10 cellular contexts compared by ENCODE assay signal in the genomic region with DNA sequence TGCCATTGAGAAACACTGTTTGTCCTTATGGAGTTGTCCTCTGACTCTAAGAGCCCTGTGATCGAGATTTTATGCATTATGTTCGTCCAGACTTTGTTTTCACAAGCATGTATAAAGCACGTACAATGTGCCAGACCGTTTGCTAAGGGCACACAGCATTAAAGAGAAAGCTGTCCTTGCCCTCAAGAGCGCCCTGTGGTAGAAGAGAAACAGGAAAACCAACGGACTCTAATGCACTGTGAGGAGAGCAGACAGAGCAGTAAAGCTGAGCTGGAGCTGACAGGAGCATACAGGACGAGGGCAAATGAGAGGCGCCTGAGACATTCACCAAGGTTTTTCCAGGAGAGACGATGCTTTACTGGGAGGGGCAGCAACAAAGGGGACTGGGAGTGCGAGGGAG.
DNase-seq lines count a peak whose midpoint lies in the region; ATAC-seq and TF ChIP-seq lines count a peak whose summit lies in the region.
"Had no signal": no experiment of that assay in that cellular context is flagged by ENCODE, and none has a peak within 500 bp of the region (broad histone marks: within the 10 kb centered on the region; RNA-seq: fewer than 3 reads in every experiment).

No MANE protein-coding gene starts in this region.

- H3K36me3 ChIP-seq in sigmoid colon = no peaks in the 10 kb centered on the region

- 11 to 32% methylated on average over 10 of the region's 10 CpGs for WGBS in sigmoid colon, 2 donors

- peak overlapping the region in 3 of 4 donors; percentile 26 to 67 (median 53) for H3K27ac ChIP-seq in sigmoid colon

- H3K4me3 Mint-ChIP-seq in chondrocyte (ENCODE audit: unreplicated experiment) (no peak overlapping the region), T-helper 17 cell (no peak overlapping the region)
- H3K4me3 Mint-ChIP-seq: activated naive CD4-positive, alpha-beta T cell treated with anti-CD3 and anti-CD28 coated beads, Interleukin-2, amount 10 ng/mL, durations not matched to agents 7 days and 5 days had no signal

- peak overlapping the region in 2 of 4 donors; percentile 10 to 11 for H3K4me3 ChIP-seq in sigmoid colon

- intact Hi-C loops in sigmoid colon (cut with DNase I) = no loop called here

- H3K27me3 ChIP-seq in sigmoid colon = no peaks in the 10 kb centered on the region

- ATAC-seq in GM18858 (IDR thresholded peaks at IDR 0.05; ENCODE audit: unreplicated experiment) (peak; percentile 39), GM21619 (IDR thresholded peaks at IDR 0.05; ENCODE audit: unreplicated experiment) (peak; percentile 52), T-helper 17 cell (no peak)

- H3K27me3 Mint-ChIP-seq in chondrocyte (ENCODE audit: low read depth) (no peaks in the 10 kb centered on the region), T-helper 17 cell (peaks cover 49% of the 10 kb centered on the region)

- H3K27ac Mint-ChIP-seq in chondrocyte (ENCODE audit: unreplicated experiment) (peak overlapping the region; percentile 14), T-helper 17 cell (no peak overlapping the region)
- H3K27ac Mint-ChIP-seq: activated naive CD4-positive, alpha-beta T cell treated with anti-CD3 and anti-CD28 coated beads, Interleukin-2, amount 10 ng/mL, durations not matched to agents 7 days and 5 days had no signal

- DNase-seq in chondrocyte (ENCODE audit: low spot score) = no peak
- DNase-seq in sigmoid colon = no peak
- DNase-seq in T-helper 17 cell = no peak
- no peak for DNase-seq in GOT3 (lab: John Stamatoyannopoulos, UW)
- DNase-seq in GM10266 (ENCODE audit: extremely low spot score) = no peak
- DNase-seq: activated naive CD4-positive, alpha-beta T cell treated with anti-CD3 and anti-CD28 coated beads, Interleukin-2, amount 10 ng/mL, durations not matched to agents 7 days and 5 days; dermis blood vessel endothelial cell; NCI-H1930 had no signal

- no peaks in the 10 kb centered on the region for H3K9me3 Mint-ChIP-seq in chondrocyte (ENCODE audit: low read depth)
- H3K9me3 Mint-ChIP-seq: activated naive CD4-positive, alpha-beta T cell treated with anti-CD3 and anti-CD28 coated beads, Interleukin-2, amount 10 ng/mL, durations not matched to agents 7 days and 5 days had no signal

- H3K9me3 ChIP-seq in sigmoid colon = no peaks in the 10 kb centered on the region
- H3K9me3 ChIP-seq in T-helper 17 cell (ENCODE audit: control insufficient read depth, low read length, poor library complexity, severe bottlenecking) = no peaks in the 10 kb centered on the region

- TF ChIP-seq CTCF in chondrocyte (IDR thresholded peaks at IDR 0.05) = no peak
- TF ChIP-seq CTCF in sigmoid colon (IDR thresholded peaks at IDR 0.05) = no peak
- no peak for TF ChIP-seq CTCF in GM10266 (IDR thresholded peaks at IDR 0.05; ENCODE audit: control insufficient read depth, insufficient read depth, low read depth, missing control alignments)

- no peak for TF ChIP-seq POLR2A in sigmoid colon (IDR thresholded peaks at IDR 0.05)

- H3K4me1 ChIP-seq in sigmoid colon = peaks cover 0 to 29% (median 12%) of the 10 kb centered on the region in 4 donors

- TF ChIP-seq EP300 in sigmoid colon (IDR thresholded peaks at IDR 0.05) = no peak

- H3K4me1 Mint-ChIP-seq in chondrocyte (ENCODE audit: low read depth) (peaks cover 52% of the 10 kb centered on the region), T-helper 17 cell (peaks cover 8% of the 10 kb centered on the region)

- H3K36me3 Mint-ChIP-seq in chondrocyte (ENCODE audit: low read depth) = peaks cover 9% of the 10 kb centered on the region
- peaks cover 5% of the 10 kb centered on the region for H3K36me3 Mint-ChIP-seq in T-helper 17 cell (ENCODE audit: low read depth)
- H3K36me3 Mint-ChIP-seq: activated naive CD4-positive, alpha-beta T cell treated with anti-CD3 and anti-CD28 coated beads, Interleukin-2, amount 10 ng/mL, durations not matched to agents 7 days and 5 days had no signal
